Comparison of ENCODE assay signal across 20 cellular contexts in the genomic region with DNA sequence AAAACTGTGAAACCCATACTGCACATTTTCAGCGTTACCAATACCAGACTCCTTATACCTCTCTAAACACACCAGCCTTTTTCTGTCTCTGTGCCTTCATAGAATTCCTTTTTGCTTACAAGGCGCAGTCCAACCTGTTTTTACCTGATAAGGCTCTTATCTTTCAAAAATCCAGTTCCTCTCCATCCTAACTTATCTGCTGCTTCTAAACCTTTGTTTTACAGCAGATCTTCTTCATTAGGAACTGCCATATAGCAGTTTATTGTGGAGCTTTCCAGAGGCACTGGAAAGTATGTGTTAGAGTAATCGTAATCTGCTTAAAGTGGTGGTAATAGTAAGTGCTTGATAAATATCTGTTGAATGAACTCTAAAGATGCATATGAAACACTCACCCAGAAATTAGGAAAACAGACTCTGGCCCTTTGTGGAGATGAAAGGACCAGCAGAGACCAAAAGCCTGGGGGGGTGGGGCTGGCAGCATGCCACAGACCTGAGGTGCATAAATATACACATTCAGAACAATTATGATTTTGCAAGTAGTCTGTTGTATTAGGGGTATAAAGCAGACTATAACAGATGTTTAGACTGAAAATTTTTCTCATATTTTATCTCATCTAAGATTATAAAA.
"Had no signal": no experiment of that assay in that cellular context is flagged by ENCODE, and none has a peak within 500 bp of the region (broad histone marks: within the 10 kb centered on the region; RNA-seq: fewer than 3 reads in every experiment).

No MANE protein-coding gene starts in this region.

- H3K27me3 Mint-ChIP-seq: brain; dendritic cell treated with granulocyte-macrophage colony-stimulating factor and Interleukin-4, amounts not matched to agents 40 ng/mL and 50 ng/mL, for 4 days; type B pancreatic cell had no signal

- H3K4me1 ChIP-seq: parathyroid adenoma had no signal

- H3K9me3 ChIP-seq: stomach, suprapubic skin, vagina had no signal

- H3K27ac Mint-ChIP-seq: activated naive CD4-positive, alpha-beta T cell treated with anti-CD3 and anti-CD28 coated beads, Interleukin-2, amount 50 U/mL, for 72 hours; brain; dendritic cell treated with granulocyte-macrophage colony-stimulating factor and Interleukin-4, amounts not matched to agents 40 ng/mL and 50 ng/mL, for 4 days; nephron; stimulated activated memory B cell treated with anti-CD40 and anti-IgM and Interleukin-4, amounts not matched to agents 10 μg/mL and 1 μg/mL and 100 μg/mL, for 72 hours; type B pancreatic cell; WTC11 had no signal

- H3K9ac ChIP-seq: parathyroid adenoma had no signal

- FAIRE-seq: endometrium had no signal

- H3K9me3 Mint-ChIP-seq: activated naive CD4-positive, alpha-beta T cell treated with anti-CD3 and anti-CD28 coated beads, Interleukin-2, amount 50 U/mL, for 72 hours; brain; dendritic cell treated with granulocyte-macrophage colony-stimulating factor and Interleukin-4, amounts not matched to agents 40 ng/mL and 50 ng/mL, for 4 days; nephron; stimulated activated memory B cell treated with anti-CD40 and anti-IgM and Interleukin-4, amounts not matched to agents 10 μg/mL and 1 μg/mL and 100 μg/mL, for 72 hours; type B pancreatic cell had no signal

- H3K36me3 ChIP-seq: stomach, suprapubic skin, vagina had no signal

- H3K4me1 Mint-ChIP-seq: nephron; stimulated activated memory B cell treated with anti-CD40 and anti-IgM and Interleukin-4, amounts not matched to agents 10 μg/mL and 1 μg/mL and 100 μg/mL, for 72 hours had no signal

- DNase-seq: activated T-cell treated with anti-CD3 and anti-CD28 coated beads, Interleukin-2, amount 50 U/mL, for 1 hour; effector CD4-positive, alpha-beta T cell; foreskin keratinocyte; hippocampal formation; left cardiac atrium; mesenchymal stem cell; stimulated activated CD4-positive, alpha-beta T cell treated with anti-CD3 and anti-CD28 coated beads, Interleukin-15, amount 100 ng/mL, for 24 hours; stomach had no signal

- H3K4me3 ChIP-seq: smooth muscle cell, stomach, suprapubic skin, vagina had no signal

- H2AFZ ChIP-seq: parathyroid adenoma had no signal

- H3K36me3 Mint-ChIP-seq: activated naive CD4-positive, alpha-beta T cell treated with anti-CD3 and anti-CD28 coated beads, Interleukin-2, amount 50 U/mL, for 72 hours; stimulated activated memory B cell treated with anti-CD40 and anti-IgM and Interleukin-4, amounts not matched to agents 10 μg/mL and 1 μg/mL and 100 μg/mL, for 72 hours; WTC11 had no signal

- H3K4me2 ChIP-seq: smooth muscle cell had no signal

- H3K27me3 ChIP-seq: foreskin keratinocyte, stomach, suprapubic skin, vagina had no signal

- H3K4me3 Mint-ChIP-seq: brain; dendritic cell treated with granulocyte-macrophage colony-stimulating factor and Interleukin-4, amounts not matched to agents 40 ng/mL and 50 ng/mL, for 4 days; nephron; stimulated activated memory B cell treated with anti-CD40 and anti-IgM and Interleukin-4, amounts not matched to agents 10 μg/mL and 1 μg/mL and 100 μg/mL, for 72 hours; type B pancreatic cell; WTC11 had no signal

- H3K27ac ChIP-seq: foreskin keratinocyte, parathyroid adenoma, suprapubic skin, vagina had no signal
